Comparison of ENCODE assay signal across 1 cellular context in the genomic region with DNA sequence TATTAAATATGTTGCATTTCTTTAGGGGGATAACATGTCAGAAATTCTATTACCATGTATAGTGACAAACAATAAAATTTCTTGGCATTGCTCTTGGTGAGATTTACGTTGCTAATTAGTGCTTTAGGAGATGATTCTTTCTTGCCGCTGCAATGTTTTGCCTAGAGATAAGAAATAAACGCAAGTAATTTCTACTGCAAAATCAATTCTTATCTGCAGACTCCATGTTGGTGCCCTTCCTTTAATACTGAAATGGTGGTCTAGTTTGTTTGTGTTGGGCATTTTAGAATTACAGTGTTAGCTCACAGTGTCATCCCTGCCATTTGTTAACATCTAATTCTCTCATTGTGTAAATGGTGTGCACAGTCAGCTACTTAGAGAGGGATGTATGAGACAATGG.
TF ChIP-seq lines count a peak whose summit lies in the region.

No MANE protein-coding gene starts in this region.

TF ChIP-seq in HEK293, 187 proteins besides CTCF, POLR2A, EP300 and RAD21 (continued from another document):
- TF ChIP-seq, protein P1, sequence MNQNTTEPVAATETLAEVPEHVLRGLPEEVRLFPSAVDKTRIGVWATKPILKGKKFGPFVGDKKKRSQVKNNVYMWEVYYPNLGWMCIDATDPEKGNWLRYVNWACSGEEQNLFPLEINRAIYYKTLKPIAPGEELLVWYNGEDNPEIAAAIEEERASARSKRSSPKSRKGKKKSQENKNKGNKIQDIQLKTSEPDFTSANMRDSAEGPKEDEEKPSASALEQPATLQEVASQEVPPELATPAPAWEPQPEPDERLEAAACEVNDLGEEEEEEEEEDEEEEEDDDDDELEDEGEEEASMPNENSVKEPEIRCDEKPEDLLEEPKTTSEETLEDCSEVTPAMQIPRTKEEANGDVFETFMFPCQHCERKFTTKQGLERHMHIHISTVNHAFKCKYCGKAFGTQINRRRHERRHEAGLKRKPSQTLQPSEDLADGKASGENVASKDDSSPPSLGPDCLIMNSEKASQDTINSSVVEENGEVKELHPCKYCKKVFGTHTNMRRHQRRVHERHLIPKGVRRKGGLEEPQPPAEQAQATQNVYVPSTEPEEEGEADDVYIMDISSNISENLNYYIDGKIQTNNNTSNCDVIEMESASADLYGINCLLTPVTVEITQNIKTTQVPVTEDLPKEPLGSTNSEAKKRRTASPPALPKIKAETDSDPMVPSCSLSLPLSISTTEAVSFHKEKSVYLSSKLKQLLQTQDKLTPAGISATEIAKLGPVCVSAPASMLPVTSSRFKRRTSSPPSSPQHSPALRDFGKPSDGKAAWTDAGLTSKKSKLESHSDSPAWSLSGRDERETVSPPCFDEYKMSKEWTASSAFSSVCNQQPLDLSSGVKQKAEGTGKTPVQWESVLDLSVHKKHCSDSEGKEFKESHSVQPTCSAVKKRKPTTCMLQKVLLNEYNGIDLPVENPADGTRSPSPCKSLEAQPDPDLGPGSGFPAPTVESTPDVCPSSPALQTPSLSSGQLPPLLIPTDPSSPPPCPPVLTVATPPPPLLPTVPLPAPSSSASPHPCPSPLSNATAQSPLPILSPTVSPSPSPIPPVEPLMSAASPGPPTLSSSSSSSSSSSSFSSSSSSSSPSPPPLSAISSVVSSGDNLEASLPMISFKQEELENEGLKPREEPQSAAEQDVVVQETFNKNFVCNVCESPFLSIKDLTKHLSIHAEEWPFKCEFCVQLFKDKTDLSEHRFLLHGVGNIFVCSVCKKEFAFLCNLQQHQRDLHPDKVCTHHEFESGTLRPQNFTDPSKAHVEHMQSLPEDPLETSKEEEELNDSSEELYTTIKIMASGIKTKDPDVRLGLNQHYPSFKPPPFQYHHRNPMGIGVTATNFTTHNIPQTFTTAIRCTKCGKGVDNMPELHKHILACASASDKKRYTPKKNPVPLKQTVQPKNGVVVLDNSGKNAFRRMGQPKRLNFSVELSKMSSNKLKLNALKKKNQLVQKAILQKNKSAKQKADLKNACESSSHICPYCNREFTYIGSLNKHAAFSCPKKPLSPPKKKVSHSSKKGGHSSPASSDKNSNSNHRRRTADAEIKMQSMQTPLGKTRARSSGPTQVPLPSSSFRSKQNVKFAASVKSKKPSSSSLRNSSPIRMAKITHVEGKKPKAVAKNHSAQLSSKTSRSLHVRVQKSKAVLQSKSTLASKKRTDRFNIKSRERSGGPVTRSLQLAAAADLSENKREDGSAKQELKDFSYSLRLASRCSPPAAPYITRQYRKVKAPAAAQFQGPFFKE (tag by site-specific recombination; IDR thresholded peaks at IDR 0.05; ENCODE audit: borderline replicate concordance): no peak
- TF ChIP-seq, protein P2, sequence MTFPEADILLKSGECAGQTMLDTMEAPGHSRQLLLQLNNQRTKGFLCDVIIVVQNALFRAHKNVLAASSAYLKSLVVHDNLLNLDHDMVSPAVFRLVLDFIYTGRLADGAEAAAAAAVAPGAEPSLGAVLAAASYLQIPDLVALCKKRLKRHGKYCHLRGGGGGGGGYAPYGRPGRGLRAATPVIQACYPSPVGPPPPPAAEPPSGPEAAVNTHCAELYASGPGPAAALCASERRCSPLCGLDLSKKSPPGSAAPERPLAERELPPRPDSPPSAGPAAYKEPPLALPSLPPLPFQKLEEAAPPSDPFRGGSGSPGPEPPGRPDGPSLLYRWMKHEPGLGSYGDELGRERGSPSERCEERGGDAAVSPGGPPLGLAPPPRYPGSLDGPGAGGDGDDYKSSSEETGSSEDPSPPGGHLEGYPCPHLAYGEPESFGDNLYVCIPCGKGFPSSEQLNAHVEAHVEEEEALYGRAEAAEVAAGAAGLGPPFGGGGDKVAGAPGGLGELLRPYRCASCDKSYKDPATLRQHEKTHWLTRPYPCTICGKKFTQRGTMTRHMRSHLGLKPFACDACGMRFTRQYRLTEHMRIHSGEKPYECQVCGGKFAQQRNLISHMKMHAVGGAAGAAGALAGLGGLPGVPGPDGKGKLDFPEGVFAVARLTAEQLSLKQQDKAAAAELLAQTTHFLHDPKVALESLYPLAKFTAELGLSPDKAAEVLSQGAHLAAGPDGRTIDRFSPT (tag by site-specific recombination; IDR thresholded peaks at IDR 0.05): no peak
- TF ChIP-seq ZNF155 (tag by site-specific recombination; IDR thresholded peaks at IDR 0.05): no peak
- peak; percentile 65; the same call in 1 of the 2 replicates for TF ChIP-seq TCF7L2 (IDR thresholded peaks at IDR 0.05; ENCODE audit: borderline replicate concordance, low read depth, low read length)
- no peak for TF ChIP-seq ZBTB21 (tag by site-specific recombination; IDR thresholded peaks at IDR 0.05)
- no peak for TF ChIP-seq ZNF274 (IDR thresholded peaks at IDR 0.05; ENCODE audit: low read length)
- no peak for TF ChIP-seq ZNF274 (tag by site-specific recombination; IDR thresholded peaks at IDR 0.05; ENCODE audit: borderline replicate concordance)
- TF ChIP-seq, protein P3, sequence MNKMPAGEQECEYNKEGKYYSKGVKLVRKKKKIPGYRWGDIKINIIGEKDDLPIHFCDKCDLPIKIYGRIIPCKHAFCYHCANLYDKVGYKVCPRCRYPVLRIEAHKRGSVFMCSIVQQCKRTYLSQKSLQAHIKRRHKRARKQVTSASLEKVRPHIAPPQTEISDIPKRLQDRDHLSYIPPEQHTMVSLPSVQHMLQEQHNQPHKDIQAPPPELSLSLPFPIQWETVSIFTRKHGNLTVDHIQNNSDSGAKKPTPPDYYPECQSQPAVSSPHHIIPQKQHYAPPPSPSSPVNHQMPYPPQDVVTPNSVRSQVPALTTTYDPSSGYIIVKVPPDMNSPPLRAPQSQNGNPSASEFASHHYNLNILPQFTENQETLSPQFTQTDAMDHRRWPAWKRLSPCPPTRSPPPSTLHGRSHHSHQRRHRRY (tag by site-specific recombination; IDR thresholded peaks at IDR 0.05): no peak
- peak; percentile 70 for TF ChIP-seq ZNF843 (tag by site-specific recombination; IDR thresholded peaks at IDR 0.05)
- TF ChIP-seq HOXC10 (CRISPR knock-in tag; IDR thresholded peaks at IDR 0.05): no peak
- no peak for TF ChIP-seq ZNF266 (tag by site-specific recombination; IDR thresholded peaks at IDR 0.05; ENCODE audit: low read depth)
- no peak for TF ChIP-seq ZNF350 (tag by site-specific recombination; IDR thresholded peaks at IDR 0.05)
- no peak for TF ChIP-seq GLI4 (tag by site-specific recombination; IDR thresholded peaks at IDR 0.05)
- peak; percentile 56 for TF ChIP-seq ZXDB (tag by site-specific recombination; IDR thresholded peaks at IDR 0.05)
- TF ChIP-seq ZNF24 (tag by site-specific recombination; IDR thresholded peaks at IDR 0.05): no peak
- TF ChIP-seq ZNF585B (tag by site-specific recombination; IDR thresholded peaks at IDR 0.05): no peak
- TF ChIP-seq, protein P4, sequence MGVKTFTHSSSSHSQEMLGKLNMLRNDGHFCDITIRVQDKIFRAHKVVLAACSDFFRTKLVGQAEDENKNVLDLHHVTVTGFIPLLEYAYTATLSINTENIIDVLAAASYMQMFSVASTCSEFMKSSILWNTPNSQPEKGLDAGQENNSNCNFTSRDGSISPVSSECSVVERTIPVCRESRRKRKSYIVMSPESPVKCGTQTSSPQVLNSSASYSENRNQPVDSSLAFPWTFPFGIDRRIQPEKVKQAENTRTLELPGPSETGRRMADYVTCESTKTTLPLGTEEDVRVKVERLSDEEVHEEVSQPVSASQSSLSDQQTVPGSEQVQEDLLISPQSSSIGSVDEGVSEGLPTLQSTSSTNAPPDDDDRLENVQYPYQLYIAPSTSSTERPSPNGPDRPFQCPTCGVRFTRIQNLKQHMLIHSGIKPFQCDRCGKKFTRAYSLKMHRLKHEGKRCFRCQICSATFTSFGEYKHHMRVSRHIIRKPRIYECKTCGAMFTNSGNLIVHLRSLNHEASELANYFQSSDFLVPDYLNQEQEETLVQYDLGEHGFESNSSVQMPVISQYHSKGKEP (tag by site-specific recombination; IDR thresholded peaks at IDR 0.05): peak; percentile 39; the same call in 1 of the 2 replicates
- TF ChIP-seq ZNF223 (tag by site-specific recombination; IDR thresholded peaks at IDR 0.05): no peak
- TF ChIP-seq, protein P5, sequence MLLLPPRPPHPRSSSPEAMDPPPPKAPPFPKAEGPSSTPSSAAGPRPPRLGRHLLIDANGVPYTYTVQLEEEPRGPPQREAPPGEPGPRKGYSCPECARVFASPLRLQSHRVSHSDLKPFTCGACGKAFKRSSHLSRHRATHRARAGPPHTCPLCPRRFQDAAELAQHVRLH (tag by site-specific recombination; IDR thresholded peaks at IDR 0.05): 0 out of 2 replicates have a peak, but pooled peaks have one; percentile 63
- TF ChIP-seq MYNN (tag by site-specific recombination; IDR thresholded peaks at IDR 0.05; ENCODE audit: borderline replicate concordance): no peak
- TF ChIP-seq ZNF157 (tag by site-specific recombination; IDR thresholded peaks at IDR 0.05): no peak
- TF ChIP-seq ZNF660 (tag by site-specific recombination; IDR thresholded peaks at IDR 0.05): no peak
